Comparison of ENCODE assay signal across 21 cellular contexts in genomic region chr3:38500688-38501417, GRCh38. TPM values are rescaled to one million over a fixed set of nuclear protein-coding genes. Genes with fewer than 3 reads are reported as not detected.
DNase-seq lines count a peak whose midpoint lies in the region; ATAC-seq and TF ChIP-seq lines count a peak whose summit lies in the region.
"Had no signal": no experiment of that assay in that cellular context is flagged by ENCODE, and none has a peak within 500 bp of the region (broad histone marks: within the 10 kb centered on the region; RNA-seq: fewer than 3 reads in every experiment).

No MANE protein-coding gene starts in this region.

- CTCF ChIA-PET in IMR-90 (lab: Yijun Ruan, JAX) = interaction anchor here (1.6 kb wide), 2 partner anchors 21 to 150 kb away, joined by 4 to 6 read pairs; no protein-coding TSS in a partner anchor

- H3K4ac ChIP-seq in IMR-90 (ENCODE audit: low read depth, low read length) = no peak overlapping the region
- no peak overlapping the region for H3K4ac ChIP-seq in mesendoderm (ENCODE audit: low read depth, low read length)

- H2BK20ac ChIP-seq in IMR-90 (ENCODE audit: low read depth, low read length) = no peak overlapping the region

- H4K5ac ChIP-seq in IMR-90 (ENCODE audit: low read depth, low read length) = peak overlapping the region; percentile 25; the same call in 1 of the 2 replicates
- no peak overlapping the region for H4K5ac ChIP-seq in mesendoderm (ENCODE audit: low read length)

- H3K27me3 ChIP-seq in IMR-90 (ENCODE audit: control insufficient read depth, insufficient read depth, low read length) (no peaks in the 10 kb centered on the region), cardiac muscle cell (no peaks in the 10 kb centered on the region), mesendoderm (ENCODE audit: insufficient read depth, low read length, poor library complexity) (no peaks in the 10 kb centered on the region), neural progenitor cell (no peaks in the 10 kb centered on the region), gastroesophageal sphincter (no peaks in the 10 kb centered on the region)
- H3K27me3 ChIP-seq: Peyer's patch had no signal

- no peak overlapping the region for H3K4me3 Mint-ChIP-seq in neural progenitor cell
- H3K4me3 Mint-ChIP-seq: B cell had no signal

- H3F3A ChIP-seq in neural progenitor cell (ENCODE audit: low read depth) = peaks cover 11% of the 10 kb centered on the region

- H3K4me1 Mint-ChIP-seq in neural progenitor cell = peaks cover 14% of the 10 kb centered on the region

- H3K14ac ChIP-seq in IMR-90 (replicated peaks; ENCODE audit: low read depth, low read length) = no peak overlapping the region

- no peaks in the 10 kb centered on the region for H3K9me3 Mint-ChIP-seq in neural progenitor cell

- H3K23ac ChIP-seq in IMR-90 (ENCODE audit: low read depth, low read length) (no peak overlapping the region; the same call in 1 of the 2 replicates), mesendoderm (ENCODE audit: low read length) (no peak overlapping the region)

- intact Hi-C loops in IMR-90 (cut with micrococcal nuclease) = no loop called here

- ATAC-seq in IMR-90 (ENCODE audit: low read depth) (peak; percentile 35), GM21723 (IDR thresholded peaks at IDR 0.05; ENCODE audit: unreplicated experiment) (no peak), gastroesophageal sphincter (no peak), HG03175 (IDR thresholded peaks at IDR 0.05; ENCODE audit: unreplicated experiment) (no peak)

- no peaks in the 10 kb centered on the region for H3K27me3 Mint-ChIP-seq in neural progenitor cell (ENCODE audit: insufficient read depth, low read depth)
- H3K27me3 Mint-ChIP-seq: B cell had no signal

- no peak for TF ChIP-seq CTCF in IMR-90 (conservative IDR thresholded peaks at IDR 0.05; ENCODE audit: low read depth, low read length)
- TF ChIP-seq CTCF in cardiac muscle cell (IDR thresholded peaks at IDR 0.05; ENCODE audit: low read depth, low read length) = no peak
- no peak for TF ChIP-seq CTCF in neural progenitor cell (IDR thresholded peaks at IDR 0.05)
- TF ChIP-seq CTCF in gastroesophageal sphincter (IDR thresholded peaks at IDR 0.05) = no peak

- TF ChIP-seq POLR2A in IMR-90 (IDR thresholded peaks at IDR 0.05; ENCODE audit: low read depth, low read length) (no peak), gastroesophageal sphincter (IDR thresholded peaks at IDR 0.05) (no peak)

- dilution Hi-C loops in IMR-90 (cut with HindIII; ENCODE audit: low sequenced_read_pairs, unreplicated experiment) = no loop called here

- POLR2A ChIA-PET in IMR-90 (lab: Charles Lee; ENCODE audit: unreplicated experiment) = interaction anchor here (0.5 kb wide), 1 partner anchor 154 kb away, joined by 3 read pairs; the partner anchor contains the start of gene XYLB

- TF ChIP-seq EP300 in gastroesophageal sphincter (IDR thresholded peaks at IDR 0.05) = no peak

- no peak for TF ChIP-seq RAD21 in IMR-90 (IDR thresholded peaks at IDR 0.05; ENCODE audit: low read length)

- H4K20me1 ChIP-seq in IMR-90 (ENCODE audit: insufficient read depth, low read length) (no peaks in the 10 kb centered on the region), neural progenitor cell (ENCODE audit: low read depth) (no peaks in the 10 kb centered on the region)

- H2AK9ac ChIP-seq in IMR-90 (replicated peaks; ENCODE audit: low read depth, low read length, poor library complexity) = no peak overlapping the region

- H3K27ac Mint-ChIP-seq in neural progenitor cell = no peak overlapping the region
- H3K27ac Mint-ChIP-seq: B cell had no signal

- H4K8ac ChIP-seq in IMR-90 (ENCODE audit: low read depth in 2 of 2, low read length in 2 of 2) = peak overlapping the region in 1 of 2 experiments; percentile 21; a peak in 1 of 4 replicates
- no peak overlapping the region for H4K8ac ChIP-seq in mesendoderm (ENCODE audit: low read depth, low read length)

- no peak overlapping the region for H4K91ac ChIP-seq in IMR-90 (ENCODE audit: insufficient read depth, low read depth, low read length)

- H2BK120ac ChIP-seq in IMR-90 (ENCODE audit: low read depth, low read length) (no peak overlapping the region), mesendoderm (ENCODE audit: low read depth, low read length) (no peak overlapping the region)

- H2AK5ac ChIP-seq in IMR-90 (ENCODE audit: low read depth, low read length) = no peak overlapping the region
- H2AK5ac ChIP-seq in mesendoderm (ENCODE audit: low read length) = no peak overlapping the region

- H3K56ac ChIP-seq in IMR-90 (ENCODE audit: extremely low read depth, insufficient read depth, low read length) (no peak overlapping the region), mesendoderm (ENCODE audit: low read length) (no peak overlapping the region)

- H3K9me3 ChIP-seq in IMR-90 (ENCODE audit: control insufficient read depth, insufficient read depth, low read length) = no peaks in the 10 kb centered on the region
- H3K9me3 ChIP-seq in cardiac muscle cell (ENCODE audit: low read depth) = no peaks in the 10 kb centered on the region
- no peaks in the 10 kb centered on the region for H3K9me3 ChIP-seq in neural progenitor cell (ENCODE audit: low read depth)
- H3K9me3 ChIP-seq in gastroesophageal sphincter = no peaks in the 10 kb centered on the region
- H3K9me3 ChIP-seq: Peyer's patch had no signal

- no peaks in the 10 kb centered on the region for H3K79me2 ChIP-seq in mesendoderm (ENCODE audit: control insufficient read depth, insufficient read depth, low read length)
- H3K79me2 ChIP-seq in neural progenitor cell (ENCODE audit: low read depth) = peaks cover 15% of the 10 kb centered on the region

- H3K9ac ChIP-seq in IMR-90 (ENCODE audit: low read depth, low read length) = no peak overlapping the region
- no peak overlapping the region for H3K9ac ChIP-seq in mesendoderm (ENCODE audit: low read length)
- H3K9ac ChIP-seq in neural progenitor cell = no peak overlapping the region
- H3K9ac ChIP-seq: GM23248 had no signal

- in situ Hi-C loops in IMR-90 (cut with MboI; ENCODE audit: low sequenced_read_pairs) = no loop called here

- H3K79me1 ChIP-seq in IMR-90 (ENCODE audit: low read depth in 1 of 2, low read length in 2 of 2) (peaks cover 13 to 28% of the 10 kb centered on the region in 2 experiments; a peak in 3 of 4 replicates), mesendoderm (ENCODE audit: low read length) (no peaks in the 10 kb centered on the region)

- peaks cover 4% of the 10 kb centered on the region; the same call in 1 of the 2 replicates for H3K4me1 ChIP-seq in IMR-90 (ENCODE audit: control insufficient read depth, insufficient read depth, low read length)
- H3K4me1 ChIP-seq in cardiac muscle cell (ENCODE audit: low read depth) = no peaks in the 10 kb centered on the region
- H3K4me1 ChIP-seq in mesendoderm (ENCODE audit: control insufficient read depth, low read depth, low read length) = no peaks in the 10 kb centered on the region
- H3K4me1 ChIP-seq in neural progenitor cell = peaks cover 12% of the 10 kb centered on the region
- peaks cover 0 to 15% (median 4%) of the 10 kb centered on the region in 3 donors for H3K4me1 ChIP-seq in gastroesophageal sphincter

- no peak overlapping the region for H3K4me3 ChIP-seq in IMR-90 (ENCODE audit: insufficient read depth, low read depth, low read length)
- no peak overlapping the region for H3K4me3 ChIP-seq in cardiac muscle cell
- no peak overlapping the region for H3K4me3 ChIP-seq in mesendoderm (ENCODE audit: low read length)
- no peak overlapping the region for H3K4me3 ChIP-seq in neural progenitor cell
- H3K4me3 ChIP-seq in gastroesophageal sphincter = no peak overlapping the region
- H3K4me3 ChIP-seq: GM23248, Peyer's patch had no signal

- H2AFZ ChIP-seq in IMR-90 (replicated peaks; ENCODE audit: low read length, poor library complexity) (no peak overlapping the region), neural progenitor cell (replicated peaks) (no peak overlapping the region)
- H2AFZ ChIP-seq: GM23248 had no signal

- DNase-seq in IMR-90 (no peak), cardiac muscle cell (ENCODE audit: low read depth in 1 of 2, low spot score in 1 of 2) (no peak), mesendoderm (peak; percentile 44), neural progenitor cell (ENCODE audit: low spot score) (no peak)
- DNase-seq: ACHN; DND-41; GDM1; GM23248; HCEC 1CT; KBM-7; NCI-H1417; NCI-H187; NCI-H2107; NCI-H510A; NCI-H748 treated with DMSO at 0.1 percent for 48 hours; NK-92 treated with Interleukin-12 subunit alpha and Interleukin-12 subunit beta, amount 100 ng/mL, for 24 hours; Peyer's patch had no signal

- H3K18ac ChIP-seq in IMR-90 (ENCODE audit: low read depth, low read length) = no peak overlapping the region; the same call in 1 of the 2 replicates
- no peak overlapping the region for H3K18ac ChIP-seq in mesendoderm (ENCODE audit: low read length)

- peaks cover 15% of the 10 kb centered on the region for H3K36me3 Mint-ChIP-seq in neural progenitor cell

- H3K4me2 ChIP-seq in IMR-90 (ENCODE audit: low read depth, low read length) (peak overlapping the region; percentile 33; the same call in 1 of the 2 replicates), mesendoderm (ENCODE audit: low read length) (no peak overlapping the region), neural progenitor cell (no peak overlapping the region)

- no TSS peak for BruUV-seq in IMR-90 (replicated peaks; lab: Mats Ljungman, UMichigan)

- H2BK15ac ChIP-seq in IMR-90 (ENCODE audit: low read depth, low read length) (no peak overlapping the region), mesendoderm (replicated peaks; ENCODE audit: low read depth) (no peak overlapping the region)

- H3K27ac ChIP-seq in IMR-90 (ENCODE audit: insufficient read depth, low read length) = peak overlapping the region; percentile 33; the same call in 1 of the 2 replicates
- H3K27ac ChIP-seq in cardiac muscle cell = peak overlapping the region; percentile 2
- no peak overlapping the region for H3K27ac ChIP-seq in mesendoderm (ENCODE audit: low read depth, low read length)
- H3K27ac ChIP-seq in neural progenitor cell = no peak overlapping the region
- H3K27ac ChIP-seq in gastroesophageal sphincter = peak overlapping the region in 2 of 4 donors; percentile 51 to 63
- H3K27ac ChIP-seq: GM23248, Peyer's patch had no signal

- peak overlapping the region; percentile 83 for H2BK5ac ChIP-seq in IMR-90 (ENCODE audit: low read depth, low read length, poor library complexity, severe bottlenecking)
- H2BK5ac ChIP-seq in mesendoderm (ENCODE audit: low read length) = no peak overlapping the region

- H3K9me1 ChIP-seq in IMR-90 (ENCODE audit: insufficient read depth, low read length) = 0 out of 2 replicates have a peak, but pooled peaks cover 5% of the 10 kb centered on the region

- peaks cover 18% of the 10 kb centered on the region for H3K36me3 ChIP-seq in IMR-90 (ENCODE audit: control insufficient read depth, insufficient read depth, low read length)
- H3K36me3 ChIP-seq in cardiac muscle cell = no peaks in the 10 kb centered on the region
- H3K36me3 ChIP-seq in mesendoderm (ENCODE audit: control insufficient read depth, insufficient read depth, low read length) = no peaks in the 10 kb centered on the region
- H3K36me3 ChIP-seq in neural progenitor cell = peaks cover 4% of the 10 kb centered on the region
- peaks cover 0 to 58% of the 10 kb centered on the region in 2 donors for H3K36me3 ChIP-seq in gastroesophageal sphincter

- no CpG with 5 or more reads among the region's 2 CpGs for WGBS in IMR-90 (ENCODE audit: extremely low coverage in 2 of 2, insufficient read length in 1 of 2), 2 experiments
- WGBS in mesendoderm (ENCODE audit: extremely low coverage, insufficient coverage, low lambda C conversion rate) = no CpG with 5 or more reads among the region's 2 CpGs
- WGBS in gastroesophageal sphincter (ENCODE audit: low coverage in 1 of 2), 2 donors = 28 to 32% methylated on average over 2 of the region's 2 CpGs

RNA-seq across cellular contexts. Expression of gene EXOG, which starts 4.7 kb away (rescaled TPM):
- total RNA-seq in IMR-90 (2012; rRNA removed) = 10.2 and 12.8 TPM in 2 replicates
- polyA plus RNA-seq in IMR-90 (2012; rRNA removed) = 12.1 and 15.0 TPM in 2 replicates
- 2.5 and 6.0 TPM in 2 replicates for polyA plus RNA-seq in IMR-90 (2012; cell fraction: cytosol; rRNA removed)
- 7.5 and 53.5 TPM in 2 replicates for polyA plus RNA-seq in IMR-90 (2012; cell fraction: nucleus; rRNA removed; ENCODE audit: low replicate concordance)
- total RNA-seq in cardiac muscle cell = 4.3 and 5.0 TPM in 2 replicates
- polyA plus RNA-seq in cardiac muscle cell = 7.0 and 9.1 TPM in 2 replicates
- 6.9 TPM for polyA plus RNA-seq in mesendoderm (2013, experiment 1 of 2)
- 6.6 TPM for polyA plus RNA-seq in mesendoderm (2013, experiment 2 of 2)
- total RNA-seq in neural progenitor cell (ENCODE audit: low replicate concordance) = 11.6 and 13.8 TPM in 2 replicates
- 10 to 100 TPM; 10.5 to 38.3 (median 19.3) TPM for total RNA-seq in gastroesophageal sphincter

RNA-seq across cellular contexts. Expression of gene ACVR2B, which starts 47.2 kb away (rescaled TPM):
- total RNA-seq in IMR-90 (2012; rRNA removed) (1.3 and 1.4 TPM in 2 replicates), cardiac muscle cell (34.8 and 70.4 TPM in 2 replicates), neural progenitor cell (ENCODE audit: low replicate concordance) (80.4 and 89.5 TPM in 2 replicates), gastroesophageal sphincter (1 to 10 TPM; 5.5 to 9.2 (median 7.6) TPM)
- polyA plus RNA-seq in IMR-90 (2012; rRNA removed) (0.60 TPM in 2 replicates), cardiac muscle cell (28.6 and 32.8 TPM in 2 replicates)
- 0.53 and 0.54 TPM in 2 replicates for polyA plus RNA-seq in IMR-90 (2012; cell fraction: cytosol; rRNA removed)
- 0.78 and 1.1 TPM in 2 replicates for polyA plus RNA-seq in IMR-90 (2012; cell fraction: nucleus; rRNA removed; ENCODE audit: low replicate concordance)
- 23.2 TPM for polyA plus RNA-seq in mesendoderm (2013, experiment 1 of 2)
- 20.9 TPM for polyA plus RNA-seq in mesendoderm (2013, experiment 2 of 2)

Comparison
In these comparisons a context has a peak if more than half of its experiments do, and no peak if none do; other contexts are left out.
1. H3K27ac ChIP-seq: peak in IMR-90 (single experiment) and cardiac muscle cell (single experiment); none in mesendoderm (single experiment) and neural progenitor cell (single experiment).